18 cellular contexts compared by ENCODE assay signal in the genomic region with DNA sequence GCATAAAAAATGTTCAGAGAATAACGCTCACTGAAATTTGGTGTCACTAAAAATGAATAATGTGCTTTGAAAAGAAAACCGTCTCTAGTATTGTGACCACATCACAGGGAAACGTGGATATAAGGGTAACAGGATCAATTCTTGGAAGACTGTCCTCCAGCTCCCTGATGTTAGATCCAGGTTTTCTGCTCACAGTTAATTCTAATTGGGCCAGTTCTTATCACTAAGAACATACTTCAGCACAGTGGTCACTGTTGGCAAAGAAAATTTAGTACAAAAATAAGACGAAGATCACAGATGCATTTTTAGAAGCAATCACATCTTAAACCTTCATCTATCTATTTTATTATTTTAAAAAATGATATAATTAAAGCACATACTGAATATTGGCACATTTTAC. TPM values are rescaled to one million over a fixed set of nuclear protein-coding genes. Genes with fewer than 3 reads are reported as not detected.
DNase-seq lines count a peak whose midpoint lies in the region; ATAC-seq, FAIRE-seq and TF ChIP-seq lines count a peak whose summit lies in the region.
"Had no signal": no experiment of that assay in that cellular context is flagged by ENCODE, and none has a peak within 500 bp of the region (broad histone marks: within the 10 kb centered on the region; RNA-seq: fewer than 3 reads in every experiment).

No MANE protein-coding gene starts in this region.

- H3K4me2 ChIP-seq in IMR-90 (ENCODE audit: low read depth, low read length) (no peak overlapping the region), K562 (ENCODE audit: insufficient read depth, low read length) (no peak overlapping the region)
- H3K4me2 ChIP-seq: BLaER1, GM23338, PC-9 had no signal

- TF ChIP-seq CTCF in IMR-90 (conservative IDR thresholded peaks at IDR 0.05; ENCODE audit: low read depth, low read length) (no peak), K562 (IDR thresholded peaks at IDR 0.05 in 2 of 3, conservative IDR thresholded peaks at IDR 0.05 in 1 of 3; ENCODE audit: insufficient read depth in 2 of 3, low read depth in 1 of 3, low read length in 3 of 3) (no peak), heart left ventricle (IDR thresholded peaks at IDR 0.05) (no peak), nephron (IDR thresholded peaks at IDR 0.05; ENCODE audit: unreplicated experiment in 3 of 3) (no peak), glutamatergic neuron (IDR thresholded peaks at IDR 0.05; ENCODE audit: partially characterized antibody, unreplicated experiment) (no peak)

- no peaks in the 10 kb centered on the region for H3K79me1 ChIP-seq in IMR-90 (ENCODE audit: low read depth in 1 of 2, low read length in 2 of 2)

- TF ChIP-seq EP300 in K562 (IDR thresholded peaks at IDR 0.05; ENCODE audit: low read length), result no peak

- H3K4me3 Mint-ChIP-seq in nephron (no peak overlapping the region), glutamatergic neuron (ENCODE audit: unreplicated experiment) (no peak overlapping the region)
- H3K4me3 Mint-ChIP-seq: CD8-positive, alpha-beta T cell; GM23338 had no signal

- no peak overlapping the region for H4K5ac ChIP-seq in IMR-90 (ENCODE audit: low read depth, low read length)

- CTCF ChIA-PET in IMR-90 (lab: Yijun Ruan, JAX), result no interaction called here
- CTCF ChIA-PET in K562 (lab: Yijun Ruan, JAX; ENCODE audit: low intra/inter-chr PET ratio), result no interaction called here

- H3K23ac ChIP-seq in IMR-90 (ENCODE audit: low read depth, low read length), result no peak overlapping the region

- H4K8ac ChIP-seq in IMR-90 (ENCODE audit: low read depth in 2 of 2, low read length in 2 of 2), result no peak overlapping the region

- H3K9me3 ChIP-seq in IMR-90 (ENCODE audit: control insufficient read depth, insufficient read depth, low read length) (no peaks in the 10 kb centered on the region), K562 (replicated peaks; ENCODE audit: control insufficient read depth, insufficient read depth, low read depth, low read length) (no peaks in the 10 kb centered on the region), heart left ventricle (peaks cover 0 to 9% (median 0%) of the 10 kb centered on the region in 12 donors)
- H3K9me3 ChIP-seq: BLaER1 had no signal

- H2AFZ ChIP-seq in IMR-90 (replicated peaks; ENCODE audit: low read length, poor library complexity) (no peak overlapping the region), K562 (ENCODE audit: low read depth, low read length) (0 out of 2 replicates have a peak overlapping the region, but pooled peaks have one; percentile 44)
- H2AFZ ChIP-seq: GM23338, PC-9 had no signal

- H2AK9ac ChIP-seq in IMR-90 (replicated peaks; ENCODE audit: low read depth, low read length, poor library complexity), result no peak overlapping the region

- no peak overlapping the region for H2AK5ac ChIP-seq in IMR-90 (ENCODE audit: low read depth, low read length)

- H3K36me3 Mint-ChIP-seq in nephron (ENCODE audit: low read depth) (peaks cover 29% of the 10 kb centered on the region), glutamatergic neuron (ENCODE audit: unreplicated experiment) (peaks cover 8% of the 10 kb centered on the region)

- no peaks in the 10 kb centered on the region for H3K27me3 Mint-ChIP-seq in nephron (ENCODE audit: low read depth)
- H3K27me3 Mint-ChIP-seq in glutamatergic neuron (ENCODE audit: unreplicated experiment), result no peaks in the 10 kb centered on the region

- no peak overlapping the region for H4K91ac ChIP-seq in IMR-90 (ENCODE audit: insufficient read depth, low read depth, low read length)

- FAIRE-seq in K562 (lab: Jason Lieb, UNC), result no peak
- FAIRE-seq: A204.1 had no signal

- no peaks in the 10 kb centered on the region for H4K20me1 ChIP-seq in IMR-90 (ENCODE audit: insufficient read depth, low read length)
- H4K20me1 ChIP-seq in K562 (replicated peaks; ENCODE audit: control insufficient read depth, insufficient read depth, low read length), result no peaks in the 10 kb centered on the region
- H4K20me1 ChIP-seq: BLaER1 had no signal

- WGBS in IMR-90 (ENCODE audit: extremely low coverage in 2 of 2, insufficient read length in 1 of 2), 2 experiments, result no CpG with 5 or more reads among the region's 4 CpGs
- whole genome bisulfite sequencing in K562 (ENCODE audit: insufficient coverage, low coverage, missing lambda C conversion rate), result 38% methylated on average over 4 of the region's 4 CpGs
- 42 to 55% (median 46%) methylated on average over 4 of the region's 4 CpGs for WGBS in heart left ventricle, 4 donors

- no peak overlapping the region for H3K14ac ChIP-seq in IMR-90 (replicated peaks; ENCODE audit: low read depth, low read length)

- H2BK5ac ChIP-seq in IMR-90 (ENCODE audit: low read depth, low read length, poor library complexity, severe bottlenecking), result no peak overlapping the region

- H2BK120ac ChIP-seq in IMR-90 (ENCODE audit: low read depth, low read length), result no peak overlapping the region

- POLR2A ChIA-PET in IMR-90 (lab: Charles Lee; ENCODE audit: unreplicated experiment), result no interaction called here
- POLR2A ChIA-PET in K562 (lab: Yijun Ruan, JAX), result interaction anchor here (2.4 kb wide), 1 partner anchor 16 kb away, joined by 6 read pairs; no protein-coding TSS in a partner anchor

- H3K27ac ChIP-seq in IMR-90 (ENCODE audit: insufficient read depth, low read length) (no peak overlapping the region), K562 (ENCODE audit: extremely low read depth, low read depth, low read length) (no peak overlapping the region), heart left ventricle (peak overlapping the region in 11 of 12 donors; percentile 11 to 84 (median 75))
- H3K27ac ChIP-seq: BLaER1, PC-9 had no signal

- H3K9me3 Mint-ChIP-seq in nephron (peaks cover 9% of the 10 kb centered on the region), glutamatergic neuron (ENCODE audit: unreplicated experiment) (no peaks in the 10 kb centered on the region)
- H3K9me3 Mint-ChIP-seq: CD8-positive, alpha-beta T cell had no signal

- H3K79me2 ChIP-seq in K562 (ENCODE audit: control insufficient read depth, insufficient read depth, low read length), result no peaks in the 10 kb centered on the region

- no peak overlapping the region for H2BK15ac ChIP-seq in IMR-90 (ENCODE audit: low read depth, low read length)

- no peak overlapping the region for H3K56ac ChIP-seq in IMR-90 (ENCODE audit: extremely low read depth, insufficient read depth, low read length)

- H3K4ac ChIP-seq in IMR-90 (ENCODE audit: low read depth, low read length), result no peak overlapping the region

- DNase-seq in IMR-90 (peak; percentile 35), K562 (ENCODE audit: extremely low read depth in 1 of 4, low spot score in 3 of 4) (no peak), heart left ventricle (no peak), glutamatergic neuron (no peak), OCI-M1 (lab: John Stamatoyannopoulos, UW) (no peak), midbrain (lab: John Stamatoyannopoulos, UW) (no peak)
- DNase-seq: CD8-positive, alpha-beta T cell; DMS79; MV-4-11; NCI-H1417; NCI-H187 treated with DMSO at 0.1 percent for 48 hours; NCI-H526 treated with DMSO at 0.1 percent for 48 hours; PC-9 had no signal

- H2BK20ac ChIP-seq in IMR-90 (ENCODE audit: low read depth, low read length), result no peak overlapping the region

- H3K27ac Mint-ChIP-seq in nephron (peak overlapping the region; percentile 50 to 71 (median 54)), glutamatergic neuron (ENCODE audit: unreplicated experiment) (no peak overlapping the region)
- H3K27ac Mint-ChIP-seq: CD8-positive, alpha-beta T cell; GM23338 had no signal

- TF ChIP-seq POLR2A in IMR-90 (IDR thresholded peaks at IDR 0.05; ENCODE audit: low read depth, low read length) (no peak), K562 (conservative IDR thresholded peaks at IDR 0.05) (no peak), heart left ventricle (IDR thresholded peaks at IDR 0.05) (no peak)

- H3K4me3 ChIP-seq in IMR-90 (ENCODE audit: insufficient read depth, low read depth, low read length), result no peak overlapping the region
- no peak overlapping the region for H3K4me3 ChIP-seq in K562
- peak overlapping the region in 1 of 12 donors; percentile 6 for H3K4me3 ChIP-seq in heart left ventricle
- H3K4me3 ChIP-seq: BLaER1, GM23338, PC-9 had no signal

- H3K27me3 ChIP-seq in IMR-90 (ENCODE audit: control insufficient read depth, insufficient read depth, low read length), result no peaks in the 10 kb centered on the region
- no peaks in the 10 kb centered on the region for H3K27me3 ChIP-seq in K562 (ENCODE audit: control insufficient read depth in 2 of 2, insufficient read depth in 2 of 2, low read length in 2 of 2)
- H3K27me3 ChIP-seq in heart left ventricle, result no peaks in the 10 kb centered on the region
- H3K27me3 ChIP-seq: BLaER1 had no signal

- H3K9ac ChIP-seq in IMR-90 (ENCODE audit: low read depth, low read length), result no peak overlapping the region
- H3K9ac ChIP-seq in K562 (ENCODE audit: insufficient read depth in 1 of 2, low read depth in 2 of 2, low read length in 2 of 2), result no peak overlapping the region
- H3K9ac ChIP-seq: BLaER1 had no signal

- H3K4me1 Mint-ChIP-seq in nephron (peaks cover 16% of the 10 kb centered on the region), glutamatergic neuron (ENCODE audit: low read depth, unreplicated experiment) (no peaks in the 10 kb centered on the region)
- H3K4me1 Mint-ChIP-seq: GM23338 had no signal

- dilution Hi-C loops in IMR-90 (cut with HindIII; ENCODE audit: low sequenced_read_pairs, unreplicated experiment), result no loop called here

- intact Hi-C loops in IMR-90 (cut with micrococcal nuclease) (no loop called here), K562 (cut with micrococcal nuclease) (no loop called here), heart left ventricle (cut with DNase I) (loop anchor here in 2 of 10 donors (5.0 to 10.0 kb wide), 2 partner anchors 43 to 50 kb away; no protein-coding TSS in a partner anchor)

- H3K36me3 ChIP-seq in IMR-90 (ENCODE audit: control insufficient read depth, insufficient read depth, low read length) (no peaks in the 10 kb centered on the region), K562 (ENCODE audit: control insufficient read depth, insufficient read depth, low read length) (no peaks in the 10 kb centered on the region), heart left ventricle (peaks cover 0 to 13% (median 0%) of the 10 kb centered on the region in 9 donors)

- TF ChIP-seq RAD21 in IMR-90 (IDR thresholded peaks at IDR 0.05; ENCODE audit: low read length) (no peak), K562 (CRISPR knock-in tag; conservative IDR thresholded peaks at IDR 0.05 in 1 of 2, IDR thresholded peaks at IDR 0.05 in 1 of 2) (no peak)

- no peak for ATAC-seq in IMR-90 (ENCODE audit: low read depth)
- no peak for ATAC-seq in K562
- peak; percentile 66 to 82 (median 76) for ATAC-seq in heart left ventricle
- ATAC-seq in HG03342 (IDR thresholded peaks at IDR 0.05; ENCODE audit: unreplicated experiment), result no peak
- ATAC-seq: CD8-positive, alpha-beta T cell; GM23338 had no signal

- H3K4me1 ChIP-seq in IMR-90 (ENCODE audit: control insufficient read depth, insufficient read depth, low read length) (no peaks in the 10 kb centered on the region), K562 (replicated peaks in 1 of 2; ENCODE audit: control insufficient read depth in 2 of 2, insufficient read depth in 2 of 2, low read length in 2 of 2) (no peaks in the 10 kb centered on the region; a peak in 1 of 5 replicates), heart left ventricle (peaks cover 0 to 41% (median 14%) of the 10 kb centered on the region in 12 donors)
- H3K4me1 ChIP-seq: BLaER1 had no signal

- no TSS peak for BruUV-seq in IMR-90 (replicated peaks; lab: Mats Ljungman, UMichigan)
- BruUV-seq in K562 (replicated peaks; lab: Mats Ljungman, UMichigan), result no TSS peak

- H3K9me1 ChIP-seq in IMR-90 (ENCODE audit: insufficient read depth, low read length) (peaks cover 6% of the 10 kb centered on the region), K562 (ENCODE audit: control insufficient read depth, insufficient read depth, low read length) (no peaks in the 10 kb centered on the region)

- in situ Hi-C loops in IMR-90 (cut with MboI; ENCODE audit: low sequenced_read_pairs), result no loop called here
- in situ Hi-C loops in K562 (cut with MboI), result no loop called here

- no peak overlapping the region for H3K18ac ChIP-seq in IMR-90 (ENCODE audit: low read depth, low read length)

RNA-seq across cellular contexts. Expression of a gene that starts 57.0 kb away (rescaled TPM):
- under 0.01 and 1.1 TPM in 2 replicates for total RNA-seq in IMR-90 (2012; rRNA removed)
- polyA plus RNA-seq in IMR-90 (2012; rRNA removed), result 0.07 and 0.29 TPM in 2 replicates
- 0.03 and 0.26 TPM in 2 replicates for polyA plus RNA-seq in IMR-90 (2012; cell fraction: cytosol; rRNA removed)
- 0.15 and 0.55 TPM in 2 replicates for polyA plus RNA-seq in IMR-90 (2012; cell fraction: nucleus; rRNA removed; ENCODE audit: low replicate concordance)
- total RNA-seq in K562 (2011; cell fraction: chromatin; rRNA removed; ENCODE audit: low replicate concordance), result 1.9 and 6.0 TPM in 2 replicates
- 1.1 and 1.5 TPM in 2 replicates for total RNA-seq in K562 (2011; cell fraction: nucleolus; rRNA removed)
- total RNA-seq in K562 (2011; cell fraction: nucleoplasm; rRNA removed), result 2.3 and 4.9 TPM in 2 replicates
- total RNA-seq in K562 (2014; rRNA removed), result 0.32 and 0.98 TPM in 2 replicates
- total RNA-seq in K562 (2014; rRNA removed; fragmentation: Illumina TruSeq; extraction: Trizol), result 1.2 and 1.6 TPM in 2 replicates
- 0.34 and 0.65 TPM in 2 replicates for total RNA-seq in K562 (2015; rRNA removed; fragmentation: Illumina TruSeq; extraction: Trizol)
- total RNA-seq in K562 (2021), result 1.7 and 2.0 TPM in 2 replicates
- polyA plus RNA-seq in K562 (2011; rRNA removed), result 1.1 and 1.2 TPM in 2 replicates
- polyA plus RNA-seq in K562 (2011; cell fraction: cytosol; rRNA removed), result 0.33 and 0.59 TPM in 2 replicates
- 1.2 and 1.9 TPM in 2 replicates for polyA plus RNA-seq in K562 (2011; cell fraction: nucleus; rRNA removed)
- 0.77 and 1.3 TPM in 2 replicates for polyA plus RNA-seq in K562 (2012)
- polyA plus RNA-seq in K562 (2014; fragmentation: Illumina TruSeq; extraction: Trizol), result 0.82 and 1.00 TPM in 2 replicates
- under 1 TPM; 0.52 to 0.63 TPM for polyA plus RNA-seq in K562 (2014; fragmentation: Nextera tagmentation; extraction: Ambion mirVana)
- 0.50 and 0.80 TPM in 2 replicates for polyA plus RNA-seq in K562 (2014; rRNA removed)
- polyA minus RNA-seq in K562 (2011; rRNA and poly(A)+ RNA removed), result 2.6 and 2.7 TPM in 2 replicates
- 2.0 TPM in 1 of 2 replicates, not detected in the other for polyA minus RNA-seq in K562 (2011; cell fraction: cytosol; rRNA and poly(A)+ RNA removed)
- polyA minus RNA-seq in K562 (2011; cell fraction: nucleus; rRNA and poly(A)+ RNA removed), result 0.67 and 0.81 TPM in 2 replicates
- 1 to 10 TPM in 6 of 9 donors, under 1 TPM in 3; 0.28 to 4.1 (median 1.2) TPM for total RNA-seq in heart left ventricle
- polyA plus RNA-seq in heart left ventricle, result under 1 TPM; 0.15 to 0.29 TPM
- 0.05 TPM for total RNA-seq in glutamatergic neuron (ENCODE audit: unreplicated experiment)
- total RNA-seq: GM23338 had no signal
- polyA plus RNA-seq: GM23338 had no signal

Comparison
In these comparisons a context has a peak if more than half of its experiments do, and no peak if none do; other contexts are left out.
1. ATAC-seq: peak in heart left ventricle (4 of 4); none in IMR-90 (single experiment), K562 (single experiment) and HG03342 (single experiment).
2. H3K27ac ChIP-seq: peak in heart left ventricle (11 of 12); none in IMR-90 (single experiment) and K562 (single experiment).